Comparison of ENCODE assay signal across 1 cellular context in the genomic region with DNA sequence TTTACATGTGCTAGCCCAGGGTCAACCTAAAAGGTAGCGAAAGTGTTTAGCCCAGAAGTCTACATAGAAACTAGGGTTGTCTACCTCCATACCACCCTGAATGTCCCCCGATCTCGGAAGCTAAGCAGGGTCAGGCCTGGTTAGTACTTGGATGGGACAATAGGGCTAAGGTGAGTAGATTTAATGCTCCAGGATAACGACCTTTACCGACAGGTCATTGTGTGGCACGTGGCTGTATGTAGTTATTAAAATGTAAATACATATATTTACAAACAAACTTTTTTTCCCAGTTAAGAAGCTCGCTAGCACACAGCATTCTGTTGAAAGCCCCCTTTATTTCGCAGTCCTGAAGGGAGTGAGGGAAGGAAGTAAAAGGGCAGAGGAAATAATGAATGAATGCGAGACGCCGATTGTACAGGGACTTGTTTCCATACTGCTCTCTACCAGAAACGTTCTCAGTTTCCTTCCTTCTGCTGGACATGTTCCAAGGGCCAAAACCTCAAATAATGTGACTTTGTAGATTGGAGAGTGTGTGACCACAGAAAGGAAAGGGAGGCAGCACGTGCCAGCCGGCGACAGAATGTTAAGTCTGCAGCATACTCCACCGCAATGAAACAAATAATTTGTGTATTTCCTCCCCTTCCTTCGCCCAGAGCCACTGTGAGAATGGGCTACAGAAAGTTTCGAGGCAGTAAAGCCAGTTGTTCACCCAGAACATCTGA.
A peak's percentile ranks its signal among the peaks of the same experiment; 100 is the strongest.
TF ChIP-seq lines count a peak whose summit lies in the region.

No MANE protein-coding gene starts in this region.

TF ChIP-seq in K562, 482 proteins besides CTCF, POLR2A, EP300 and RAD21 (continued from another document and continues in another):
- TF ChIP-seq, protein P1, sequence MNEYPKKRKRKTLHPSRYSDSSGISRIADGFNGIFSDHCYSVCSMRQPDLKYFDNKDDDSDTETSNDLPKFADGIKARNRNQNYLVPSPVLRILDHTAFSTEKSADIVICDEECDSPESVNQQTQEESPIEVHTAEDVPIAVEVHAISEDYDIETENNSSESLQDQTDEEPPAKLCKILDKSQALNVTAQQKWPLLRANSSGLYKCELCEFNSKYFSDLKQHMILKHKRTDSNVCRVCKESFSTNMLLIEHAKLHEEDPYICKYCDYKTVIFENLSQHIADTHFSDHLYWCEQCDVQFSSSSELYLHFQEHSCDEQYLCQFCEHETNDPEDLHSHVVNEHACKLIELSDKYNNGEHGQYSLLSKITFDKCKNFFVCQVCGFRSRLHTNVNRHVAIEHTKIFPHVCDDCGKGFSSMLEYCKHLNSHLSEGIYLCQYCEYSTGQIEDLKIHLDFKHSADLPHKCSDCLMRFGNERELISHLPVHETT (CRISPR knock-in tag; conservative IDR thresholded peaks at IDR 0.05 in 1 of 2, IDR thresholded peaks at IDR 0.05 in 1 of 2), result no peak
- TF ChIP-seq PHF20 (IDR thresholded peaks at IDR 0.05; ENCODE audit: partially characterized antibody), result no peak
- TF ChIP-seq PPARD (CRISPR knock-in tag; IDR thresholded peaks at IDR 0.05), result no peak
- no peak for TF ChIP-seq ZNF707 (CRISPR knock-in tag; conservative IDR thresholded peaks at IDR 0.05)
- TF ChIP-seq POLR2B (IDR thresholded peaks at IDR 0.05; ENCODE audit: low read depth, partially characterized antibody), result no peak
- no peak for TF ChIP-seq NFATC3 (IDR thresholded peaks at IDR 0.05)
- no peak for TF ChIP-seq PYGO2 (tag; IDR thresholded peaks at IDR 0.05)
- no peak for TF ChIP-seq KLF1 (tag; IDR thresholded peaks at IDR 0.05)
- TF ChIP-seq CEBPB (tag; IDR thresholded peaks at IDR 0.05), result no peak
- no peak for TF ChIP-seq MTA3 (IDR thresholded peaks at IDR 0.05; ENCODE audit: borderline replicate concordance)
- no peak for TF ChIP-seq CREM (IDR thresholded peaks at IDR 0.05; ENCODE audit: low read depth)
- TF ChIP-seq TEAD1 (CRISPR knock-in tag; IDR thresholded peaks at IDR 0.05), result no peak
- no peak; the same call in 1 of the 2 replicates for TF ChIP-seq CBFB (CRISPR knock-in tag; IDR thresholded peaks at IDR 0.05)
- TF ChIP-seq, protein P2, sequence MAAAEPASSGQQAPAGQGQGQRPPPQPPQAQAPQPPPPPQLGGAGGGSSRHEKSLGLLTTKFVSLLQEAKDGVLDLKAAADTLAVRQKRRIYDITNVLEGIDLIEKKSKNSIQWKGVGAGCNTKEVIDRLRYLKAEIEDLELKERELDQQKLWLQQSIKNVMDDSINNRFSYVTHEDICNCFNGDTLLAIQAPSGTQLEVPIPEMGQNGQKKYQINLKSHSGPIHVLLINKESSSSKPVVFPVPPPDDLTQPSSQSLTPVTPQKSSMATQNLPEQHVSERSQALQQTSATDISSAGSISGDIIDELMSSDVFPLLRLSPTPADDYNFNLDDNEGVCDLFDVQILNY (CRISPR knock-in tag; IDR thresholded peaks at IDR 0.05), result peak; percentile 9; the same call in 1 of the 2 replicates
- TF ChIP-seq MEF2D (tag; conservative IDR thresholded peaks at IDR 0.05; ENCODE audit: low read depth), result no peak
- TF ChIP-seq NR2C2 (CRISPR knock-in tag; IDR thresholded peaks at IDR 0.05), result no peak
- TF ChIP-seq NR2C2 (tag; IDR thresholded peaks at IDR 0.05), result no peak; the same call in 1 of the 2 replicates
- no peak for TF ChIP-seq SMARCB1 (IDR thresholded peaks at IDR 0.05; ENCODE audit: insufficient read length, low read depth)
- TF ChIP-seq, protein P3, sequence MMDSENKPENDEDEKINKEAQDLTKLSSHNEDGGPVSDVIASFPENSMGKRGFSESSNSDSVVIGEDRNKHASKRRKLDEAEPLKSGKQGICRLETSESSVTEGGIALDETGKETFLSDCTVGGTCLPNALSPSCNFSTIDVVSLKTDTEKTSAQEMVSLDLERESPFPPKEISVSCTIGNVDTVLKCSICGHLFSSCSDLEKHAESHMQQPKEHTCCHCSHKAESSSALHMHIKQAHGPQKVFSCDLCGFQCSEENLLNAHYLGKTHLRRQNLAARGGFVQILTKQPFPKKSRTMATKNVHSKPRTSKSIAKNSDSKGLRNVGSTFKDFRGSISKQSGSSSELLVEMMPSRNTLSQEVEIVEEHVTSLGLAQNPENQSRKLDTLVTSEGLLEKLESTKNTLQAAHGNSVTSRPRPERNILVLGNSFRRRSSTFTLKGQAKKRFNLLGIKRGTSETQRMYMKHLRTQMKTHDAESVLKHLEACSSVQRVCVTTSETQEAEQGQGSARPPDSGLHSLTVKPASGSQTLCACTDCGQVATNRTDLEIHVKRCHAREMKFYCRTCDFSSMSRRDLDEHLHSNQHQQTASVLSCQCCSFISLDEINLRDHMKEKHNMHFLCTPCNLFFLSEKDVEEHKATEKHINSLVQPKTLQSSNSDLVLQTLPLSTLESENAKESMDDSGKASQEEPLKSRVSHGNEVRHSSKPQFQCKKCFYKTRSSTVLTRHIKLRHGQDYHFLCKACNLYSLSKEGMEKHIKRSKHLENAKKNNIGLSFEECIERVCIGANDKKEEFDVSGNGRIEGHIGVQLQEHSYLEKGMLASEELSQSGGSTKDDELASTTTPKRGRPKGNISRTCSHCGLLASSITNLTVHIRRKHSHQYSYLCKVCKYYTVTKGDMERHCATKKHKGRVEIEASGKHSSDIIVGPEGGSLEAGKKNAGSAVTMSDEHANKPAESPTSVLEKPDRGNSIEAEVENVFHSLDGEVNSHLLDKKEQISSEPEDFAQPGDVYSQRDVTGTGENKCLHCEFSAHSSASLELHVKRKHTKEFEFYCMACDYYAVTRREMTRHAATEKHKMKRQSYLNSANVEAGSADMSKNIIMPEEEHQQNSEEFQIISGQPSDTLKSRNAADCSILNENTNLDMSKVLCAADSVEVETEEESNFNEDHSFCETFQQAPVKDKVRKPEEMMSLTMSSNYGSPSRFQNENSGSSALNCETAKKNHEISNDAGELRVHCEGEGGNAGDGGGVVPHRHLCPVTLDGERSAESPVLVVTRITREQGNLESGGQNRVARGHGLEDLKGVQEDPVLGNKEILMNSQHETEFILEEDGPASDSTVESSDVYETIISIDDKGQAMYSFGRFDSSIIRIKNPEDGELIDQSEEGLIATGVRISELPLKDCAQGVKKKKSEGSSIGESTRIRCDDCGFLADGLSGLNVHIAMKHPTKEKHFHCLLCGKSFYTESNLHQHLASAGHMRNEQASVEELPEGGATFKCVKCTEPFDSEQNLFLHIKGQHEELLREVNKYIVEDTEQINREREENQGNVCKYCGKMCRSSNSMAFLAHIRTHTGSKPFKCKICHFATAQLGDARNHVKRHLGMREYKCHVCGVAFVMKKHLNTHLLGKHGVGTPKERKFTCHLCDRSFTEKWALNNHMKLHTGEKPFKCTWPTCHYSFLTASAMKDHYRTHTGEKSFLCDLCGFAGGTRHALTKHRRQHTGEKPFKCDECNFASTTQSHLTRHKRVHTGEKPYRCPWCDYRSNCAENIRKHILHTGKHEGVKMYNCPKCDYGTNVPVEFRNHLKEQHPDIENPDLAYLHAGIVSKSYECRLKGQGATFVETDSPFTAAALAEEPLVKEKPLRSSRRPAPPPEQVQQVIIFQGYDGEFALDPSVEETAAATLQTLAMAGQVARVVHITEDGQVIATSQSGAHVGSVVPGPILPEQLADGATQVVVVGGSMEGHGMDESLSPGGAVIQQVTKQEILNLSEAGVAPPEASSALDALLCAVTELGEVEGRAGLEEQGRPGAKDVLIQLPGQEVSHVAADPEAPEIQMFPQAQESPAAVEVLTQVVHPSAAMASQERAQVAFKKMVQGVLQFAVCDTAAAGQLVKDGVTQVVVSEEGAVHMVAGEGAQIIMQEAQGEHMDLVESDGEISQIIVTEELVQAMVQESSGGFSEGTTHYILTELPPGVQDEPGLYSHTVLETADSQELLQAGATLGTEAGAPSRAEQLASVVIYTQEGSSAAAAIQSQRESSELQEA (IDR thresholded peaks at IDR 0.05; ENCODE audit: low read depth), result no peak
- TF ChIP-seq GABPB1 (CRISPR knock-in tag; IDR thresholded peaks at IDR 0.05), result no peak
- TF ChIP-seq RCOR1 (IDR thresholded peaks at IDR 0.05; ENCODE audit: borderline replicate concordance in 1 of 2, low read depth in 2 of 2, low read length in 2 of 2), result no peak
- TF ChIP-seq HDAC2 (IDR thresholded peaks at IDR 0.05), result no peak
- TF ChIP-seq RBM39 (optimal IDR thresholded peaks at IDR 0.05; ENCODE audit: low read depth, low read length), result peak; percentile 79
- no peak for TF ChIP-seq ZNF253 (CRISPR knock-in tag; conservative IDR thresholded peaks at IDR 0.05)
- no peak for TF ChIP-seq CCAR2 (IDR thresholded peaks at IDR 0.05; ENCODE audit: low read depth, low read length)
- TF ChIP-seq JUN (IDR thresholded peaks at IDR 0.05; ENCODE audit: borderline replicate concordance, low read depth, low read length), result no peak
- 0 out of 2 replicates have a peak, but pooled peaks have one; percentile 49 for TF ChIP-seq JUN (CRISPR knock-in tag; IDR thresholded peaks at IDR 0.05; ENCODE audit: borderline replicate concordance)
- TF ChIP-seq, protein P4, sequence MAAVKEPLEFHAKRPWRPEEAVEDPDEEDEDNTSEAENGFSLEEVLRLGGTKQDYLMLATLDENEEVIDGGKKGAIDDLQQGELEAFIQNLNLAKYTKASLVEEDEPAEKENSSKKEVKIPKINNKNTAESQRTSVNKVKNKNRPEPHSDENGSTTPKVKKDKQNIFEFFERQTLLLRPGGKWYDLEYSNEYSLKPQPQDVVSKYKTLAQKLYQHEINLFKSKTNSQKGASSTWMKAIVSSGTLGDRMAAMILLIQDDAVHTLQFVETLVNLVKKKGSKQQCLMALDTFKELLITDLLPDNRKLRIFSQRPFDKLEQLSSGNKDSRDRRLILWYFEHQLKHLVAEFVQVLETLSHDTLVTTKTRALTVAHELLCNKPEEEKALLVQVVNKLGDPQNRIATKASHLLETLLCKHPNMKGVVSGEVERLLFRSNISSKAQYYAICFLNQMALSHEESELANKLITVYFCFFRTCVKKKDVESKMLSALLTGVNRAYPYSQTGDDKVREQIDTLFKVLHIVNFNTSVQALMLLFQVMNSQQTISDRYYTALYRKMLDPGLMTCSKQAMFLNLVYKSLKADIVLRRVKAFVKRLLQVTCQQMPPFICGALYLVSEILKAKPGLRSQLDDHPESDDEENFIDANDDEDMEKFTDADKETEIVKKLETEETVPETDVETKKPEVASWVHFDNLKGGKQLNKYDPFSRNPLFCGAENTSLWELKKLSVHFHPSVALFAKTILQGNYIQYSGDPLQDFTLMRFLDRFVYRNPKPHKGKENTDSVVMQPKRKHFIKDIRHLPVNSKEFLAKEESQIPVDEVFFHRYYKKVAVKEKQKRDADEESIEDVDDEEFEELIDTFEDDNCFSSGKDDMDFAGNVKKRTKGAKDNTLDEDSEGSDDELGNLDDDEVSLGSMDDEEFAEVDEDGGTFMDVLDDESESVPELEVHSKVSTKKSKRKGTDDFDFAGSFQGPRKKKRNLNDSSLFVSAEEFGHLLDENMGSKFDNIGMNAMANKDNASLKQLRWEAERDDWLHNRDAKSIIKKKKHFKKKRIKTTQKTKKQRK (IDR thresholded peaks at IDR 0.05; ENCODE audit: borderline replicate concordance, low read depth, low read length), result no peak
- TF ChIP-seq, protein P5, sequence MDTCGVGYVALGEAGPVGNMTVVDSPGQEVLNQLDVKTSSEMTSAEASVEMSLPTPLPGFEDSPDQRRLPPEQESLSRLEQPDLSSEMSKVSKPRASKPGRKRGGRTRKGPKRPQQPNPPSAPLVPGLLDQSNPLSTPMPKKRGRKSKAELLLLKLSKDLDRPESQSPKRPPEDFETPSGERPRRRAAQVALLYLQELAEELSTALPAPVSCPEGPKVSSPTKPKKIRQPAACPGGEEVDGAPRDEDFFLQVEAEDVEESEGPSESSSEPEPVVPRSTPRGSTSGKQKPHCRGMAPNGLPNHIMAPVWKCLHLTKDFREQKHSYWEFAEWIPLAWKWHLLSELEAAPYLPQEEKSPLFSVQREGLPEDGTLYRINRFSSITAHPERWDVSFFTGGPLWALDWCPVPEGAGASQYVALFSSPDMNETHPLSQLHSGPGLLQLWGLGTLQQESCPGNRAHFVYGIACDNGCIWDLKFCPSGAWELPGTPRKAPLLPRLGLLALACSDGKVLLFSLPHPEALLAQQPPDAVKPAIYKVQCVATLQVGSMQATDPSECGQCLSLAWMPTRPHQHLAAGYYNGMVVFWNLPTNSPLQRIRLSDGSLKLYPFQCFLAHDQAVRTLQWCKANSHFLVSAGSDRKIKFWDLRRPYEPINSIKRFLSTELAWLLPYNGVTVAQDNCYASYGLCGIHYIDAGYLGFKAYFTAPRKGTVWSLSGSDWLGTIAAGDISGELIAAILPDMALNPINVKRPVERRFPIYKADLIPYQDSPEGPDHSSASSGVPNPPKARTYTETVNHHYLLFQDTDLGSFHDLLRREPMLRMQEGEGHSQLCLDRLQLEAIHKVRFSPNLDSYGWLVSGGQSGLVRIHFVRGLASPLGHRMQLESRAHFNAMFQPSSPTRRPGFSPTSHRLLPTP (IDR thresholded peaks at IDR 0.05; ENCODE audit: borderline replicate concordance, extremely low read depth, insufficient read length), result peak; percentile 89
- TF ChIP-seq KDM5B (IDR thresholded peaks at IDR 0.05; ENCODE audit: insufficient replicate concordance, low read depth, low read length), result no peak
- no peak for TF ChIP-seq CHD4 (IDR thresholded peaks at IDR 0.05; ENCODE audit: insufficient read depth, insufficient replicate concordance, low read depth, low read length, poor library complexity, severe bottlenecking)
- TF ChIP-seq, protein P6, sequence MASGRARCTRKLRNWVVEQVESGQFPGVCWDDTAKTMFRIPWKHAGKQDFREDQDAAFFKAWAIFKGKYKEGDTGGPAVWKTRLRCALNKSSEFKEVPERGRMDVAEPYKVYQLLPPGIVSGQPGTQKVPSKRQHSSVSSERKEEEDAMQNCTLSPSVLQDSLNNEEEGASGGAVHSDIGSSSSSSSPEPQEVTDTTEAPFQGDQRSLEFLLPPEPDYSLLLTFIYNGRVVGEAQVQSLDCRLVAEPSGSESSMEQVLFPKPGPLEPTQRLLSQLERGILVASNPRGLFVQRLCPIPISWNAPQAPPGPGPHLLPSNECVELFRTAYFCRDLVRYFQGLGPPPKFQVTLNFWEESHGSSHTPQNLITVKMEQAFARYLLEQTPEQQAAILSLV (tag; IDR thresholded peaks at IDR 0.05), result no peak
- TF ChIP-seq, protein P7, sequence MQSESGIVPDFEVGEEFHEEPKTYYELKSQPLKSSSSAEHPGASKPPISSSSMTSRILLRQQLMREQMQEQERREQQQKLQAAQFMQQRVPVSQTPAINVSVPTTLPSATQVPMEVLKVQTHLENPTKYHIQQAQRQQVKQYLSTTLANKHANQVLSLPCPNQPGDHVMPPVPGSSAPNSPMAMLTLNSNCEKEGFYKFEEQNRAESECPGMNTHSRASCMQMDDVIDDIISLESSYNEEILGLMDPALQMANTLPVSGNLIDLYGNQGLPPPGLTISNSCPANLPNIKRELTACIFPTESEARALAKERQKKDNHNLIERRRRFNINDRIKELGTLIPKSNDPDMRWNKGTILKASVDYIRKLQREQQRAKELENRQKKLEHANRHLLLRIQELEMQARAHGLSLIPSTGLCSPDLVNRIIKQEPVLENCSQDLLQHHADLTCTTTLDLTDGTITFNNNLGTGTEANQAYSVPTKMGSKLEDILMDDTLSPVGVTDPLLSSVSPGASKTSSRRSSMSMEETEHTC (IDR thresholded peaks at IDR 0.05), result 0 out of 2 replicates have a peak, but pooled peaks have one; percentile 15
- no peak for TF ChIP-seq SMAD1 (IDR thresholded peaks at IDR 0.05; ENCODE audit: low read depth, low read length, partially characterized antibody)
